Comparison of ENCODE assay signal across 1 cellular context in genomic region chr21:41830145-41830707, GRCh38.
A peak's percentile ranks its signal among the peaks of the same experiment; 100 is the strongest.
TF ChIP-seq lines count a peak whose summit lies in the region.

No MANE protein-coding gene starts in this region.

TF ChIP-seq in HEK293, 187 proteins besides CTCF, POLR2A, EP300 and RAD21 (continued from another document):
- TF ChIP-seq ZNF580 (tag by site-specific recombination; IDR thresholded peaks at IDR 0.05) (no peak), ZNF624 (tag by site-specific recombination; IDR thresholded peaks at IDR 0.05) (no peak), SETDB1 (IDR thresholded peaks at IDR 0.05; ENCODE audit: insufficient read length, low read length) (no peak), ZNF529 (tag by site-specific recombination; IDR thresholded peaks at IDR 0.05; ENCODE audit: insufficient replicate concordance) (no peak), ZNF555 (tag by site-specific recombination; conservative IDR thresholded peaks at IDR 0.05) (no peak), ELK4 (IDR thresholded peaks at IDR 0.05; ENCODE audit: borderline replicate concordance, low read depth, low read length) (no peak), ZNF112 (tag by site-specific recombination; IDR thresholded peaks at IDR 0.05) (0 out of 2 replicates have a peak, but pooled peaks have one; percentile 3), ZSCAN5A (tag by site-specific recombination; IDR thresholded peaks at IDR 0.05) (0 out of 2 replicates have a peak, but pooled peaks have one; percentile 18), ZNF175 (tag by site-specific recombination; IDR thresholded peaks at IDR 0.05) (no peak), INSM2 (tag by site-specific recombination; IDR thresholded peaks at IDR 0.05) (no peak), ZNF416 (tag by site-specific recombination; IDR thresholded peaks at IDR 0.05) (no peak)
